ENCODE assay signal across 27 cellular contexts in the genomic region with DNA sequence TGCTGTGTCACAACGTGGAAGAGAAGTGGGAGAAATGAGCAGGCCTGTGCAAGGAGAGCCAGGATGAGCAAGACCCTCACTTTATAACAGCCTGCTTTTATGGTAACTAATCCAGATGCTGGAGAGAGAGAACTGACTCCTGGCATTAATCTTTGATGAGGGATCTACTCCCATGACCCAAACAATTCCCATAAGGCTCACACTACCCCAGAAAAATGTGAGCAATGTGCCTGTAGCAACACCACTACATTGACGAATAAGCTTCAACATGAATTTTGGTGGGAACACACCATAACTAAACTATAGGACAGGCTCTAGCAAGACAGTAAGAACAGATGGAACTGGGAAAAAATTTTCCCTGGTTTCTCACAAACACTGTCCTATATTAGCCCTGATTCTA.
"Had no signal": no experiment of that assay in that cellular context is flagged by ENCODE, and none has a peak within 500 bp of the region (broad histone marks: within the 10 kb centered on the region; RNA-seq: fewer than 3 reads in every experiment).

No MANE protein-coding gene starts in this region.

- DNase-seq: activated B cell treated with CpG ODN at 0.5 μM for 24 hours; activated CD4-positive, alpha-beta T cell treated with anti-CD3 and anti-CD28 coated beads for 48 hours; activated CD4-positive, alpha-beta T cell treated with anti-CD3 and anti-CD28 coated beads, Interleukin-2, amount 50 U/mL, for 1 hour; activated CD4-positive, alpha-beta T cell treated with anti-CD3 and anti-CD28 coated beads, Interleukin-2, amount 50 U/mL, for 48 hours; activated CD8-positive, alpha-beta memory T cell treated with anti-CD3 and anti-CD28 coated beads for 24 hours; activated CD8-positive, alpha-beta T cell treated with anti-CD3 and anti-CD28 coated beads for 36 hours; activated effector memory CD4-positive, alpha-beta T cell treated with anti-CD3 and anti-CD28 coated beads, Interleukin-2, amount 50 U/mL, for 16 hours; activated naive CD4-positive, alpha-beta T cell treated with anti-CD3 and anti-CD28 coated beads for 36 hours; activated naive CD8-positive, alpha-beta T cell treated with anti-CD3 and anti-CD28 coated beads, Interleukin-2, amount 10 ng/mL, durations not matched to agents 7 days and 5 days; activated T-cell treated with anti-CD3 and anti-CD28 coated beads, Interleukin-2, amount 50 U/mL, for 1 hour; activated T-cell treated with anti-CD3 and anti-CD28 coated beads, Interleukin-2, amount 50 U/mL, for 48 hours; amniotic stem cell; anterior cingulate cortex; caudate nucleus; cerebellar nuclear complex; colonic mucosa; effector CD8-positive, alpha-beta T cell; esophagus squamous epithelium; glutamatergic neuron; heart left ventricle; hypothalamus; T-helper 1 cell; T-helper 17 cell; T1000; WERI-Rb-1 had no signal

- H3K36me3 ChIP-seq: colonic mucosa, esophagus squamous epithelium, heart left ventricle, WERI-Rb-1 had no signal

- H3K4me3 ChIP-seq: colonic mucosa, esophagus squamous epithelium, heart left ventricle had no signal

- H3K9me3 ChIP-seq: colonic mucosa, esophagus squamous epithelium, heart left ventricle had no signal

- H3K27ac ChIP-seq: colonic mucosa, epithelial cell of prostate, esophagus squamous epithelium, heart left ventricle, WERI-Rb-1 had no signal

- H3K27me3 ChIP-seq: colonic mucosa, esophagus squamous epithelium, heart left ventricle had no signal

- H3K4me1 ChIP-seq: colonic mucosa, esophagus squamous epithelium, heart left ventricle had no signal

- ATAC-seq: activated CD4-positive, CD25-positive, alpha-beta regulatory T cell treated with anti-CD3 and anti-CD28 coated beads, Interleukin-2, amount 50 U/mL, for 24 hours; activated CD8-positive, alpha-beta T cell treated with anti-CD3 and anti-CD28 coated beads for 36 hours; heart left ventricle; T-helper 17 cell had no signal
